1 cellular context compared by ENCODE assay signal in genomic region chr6:164344801-164345291, GRCh38.
TF ChIP-seq lines count a peak whose summit lies in the region.

No MANE protein-coding gene starts in this region.

TF ChIP-seq in SK-N-SH, 30 proteins besides CTCF, POLR2A, EP300 and RAD21 (continued from another document):
- TF ChIP-seq, protein P1, sequence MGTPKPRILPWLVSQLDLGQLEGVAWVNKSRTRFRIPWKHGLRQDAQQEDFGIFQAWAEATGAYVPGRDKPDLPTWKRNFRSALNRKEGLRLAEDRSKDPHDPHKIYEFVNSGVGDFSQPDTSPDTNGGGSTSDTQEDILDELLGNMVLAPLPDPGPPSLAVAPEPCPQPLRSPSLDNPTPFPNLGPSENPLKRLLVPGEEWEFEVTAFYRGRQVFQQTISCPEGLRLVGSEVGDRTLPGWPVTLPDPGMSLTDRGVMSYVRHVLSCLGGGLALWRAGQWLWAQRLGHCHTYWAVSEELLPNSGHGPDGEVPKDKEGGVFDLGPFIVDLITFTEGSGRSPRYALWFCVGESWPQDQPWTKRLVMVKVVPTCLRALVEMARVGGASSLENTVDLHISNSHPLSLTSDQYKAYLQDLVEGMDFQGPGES (IDR thresholded peaks at IDR 0.05; ENCODE audit: low read depth, low read length), result no peak
- TF ChIP-seq, protein P2, sequence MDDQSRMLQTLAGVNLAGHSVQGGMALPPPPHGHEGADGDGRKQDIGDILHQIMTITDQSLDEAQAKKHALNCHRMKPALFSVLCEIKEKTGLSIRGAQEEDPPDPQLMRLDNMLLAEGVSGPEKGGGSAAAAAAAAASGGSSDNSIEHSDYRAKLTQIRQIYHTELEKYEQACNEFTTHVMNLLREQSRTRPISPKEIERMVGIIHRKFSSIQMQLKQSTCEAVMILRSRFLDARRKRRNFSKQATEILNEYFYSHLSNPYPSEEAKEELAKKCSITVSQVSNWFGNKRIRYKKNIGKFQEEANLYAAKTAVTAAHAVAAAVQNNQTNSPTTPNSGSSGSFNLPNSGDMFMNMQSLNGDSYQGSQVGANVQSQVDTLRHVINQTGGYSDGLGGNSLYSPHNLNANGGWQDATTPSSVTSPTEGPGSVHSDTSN (IDR thresholded peaks at IDR 0.05), result no peak
- TF ChIP-seq ELF1 (IDR thresholded peaks at IDR 0.05) (no peak), TAF1 (IDR thresholded peaks at IDR 0.05; ENCODE audit: borderline replicate concordance, low read depth, low read length) (no peak)
